3 cellular contexts compared by ENCODE assay signal in the genomic region with DNA sequence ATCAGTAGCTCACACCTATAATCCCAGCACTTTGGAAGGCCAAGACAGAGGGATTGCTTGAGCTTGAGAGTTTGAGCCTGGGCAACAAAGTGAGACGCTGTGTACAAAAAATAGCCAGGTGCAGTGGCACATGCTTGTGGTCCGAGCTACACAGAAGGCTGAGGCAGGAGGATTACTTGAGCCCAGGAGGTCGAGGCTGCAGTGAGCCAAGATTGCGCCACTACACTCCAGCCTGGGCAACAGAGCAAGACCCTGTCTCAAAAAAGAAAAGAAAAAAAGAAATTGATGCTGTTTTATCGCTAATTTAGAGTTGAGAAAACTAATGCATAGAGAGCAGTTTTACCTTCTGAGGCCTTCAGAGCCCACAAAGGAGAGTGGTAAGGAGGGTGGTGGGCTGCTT. TPM values are rescaled to one million over a fixed set of nuclear protein-coding genes. Genes with fewer than 3 reads are reported as not detected.
"Had no signal": no experiment of that assay in that cellular context is flagged by ENCODE, and none has a peak within 500 bp of the region (broad histone marks: within the 10 kb centered on the region; RNA-seq: fewer than 3 reads in every experiment).

No MANE protein-coding gene starts in this region.

RNA-seq across cellular contexts. Expression of a gene that starts 11.9 kb away (rescaled TPM):
- total RNA-seq: SJSA1 had no signal

RNA-seq across cellular contexts. Expression of a gene that starts 42.9 kb away (rescaled TPM):
- total RNA-seq: NCI-H460, OCI-LY7 had no signal
